Comparison of ENCODE assay signal across 1 cellular context in genomic region chr6:900716-901605, GRCh38.
TF ChIP-seq lines count a peak whose summit lies in the region.

No MANE protein-coding gene starts in this region.

TF ChIP-seq in HepG2, 621 proteins besides CTCF, POLR2A, EP300 and RAD21 (continued from another document and continues in another):
- TF ChIP-seq ZBTB10 (CRISPR knock-in tag; IDR thresholded peaks at IDR 0.05; ENCODE audit: borderline replicate concordance), result peak; percentile 66; the same call in 1 of the 2 replicates
- TF ChIP-seq, protein P1, sequence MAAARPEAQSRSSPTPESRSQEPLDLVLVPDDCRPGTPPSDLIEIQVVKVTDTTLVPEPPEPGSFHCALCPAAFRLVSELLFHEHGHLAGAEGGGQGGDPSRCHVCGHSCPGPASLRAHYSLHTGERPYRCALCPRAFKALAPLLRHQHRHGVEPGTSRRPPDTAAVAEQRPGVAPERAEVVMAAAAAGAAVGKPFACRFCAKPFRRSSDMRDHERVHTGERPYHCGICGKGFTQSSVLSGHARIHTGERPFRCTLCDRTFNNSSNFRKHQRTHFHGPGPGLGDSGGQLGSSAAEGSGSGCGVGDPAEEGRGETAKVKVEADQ (CRISPR knock-in tag; IDR thresholded peaks at IDR 0.05; ENCODE audit: borderline replicate concordance), result peak; percentile 34; the same call in 1 of the 2 replicates
- TF ChIP-seq POLR2G (IDR thresholded peaks at IDR 0.05; ENCODE audit: low read depth, low read length), result no peak
- TF ChIP-seq ZNF205 (CRISPR knock-in tag; IDR thresholded peaks at IDR 0.05), result no peak
- no peak for TF ChIP-seq PHF21A (CRISPR knock-in tag; IDR thresholded peaks at IDR 0.05)
- TF ChIP-seq ZNF570 (CRISPR knock-in tag; IDR thresholded peaks at IDR 0.05; ENCODE audit: borderline replicate concordance), result no peak
- TF ChIP-seq ZNF367 (CRISPR knock-in tag; IDR thresholded peaks at IDR 0.05; ENCODE audit: borderline replicate concordance), result no peak
- TF ChIP-seq RFX1 (IDR thresholded peaks at IDR 0.05), result no peak
- no peak for TF ChIP-seq ZNF468 (CRISPR knock-in tag; IDR thresholded peaks at IDR 0.05)
- no peak for TF ChIP-seq ZNF329 (CRISPR knock-in tag; IDR thresholded peaks at IDR 0.05; ENCODE audit: low read depth)
- TF ChIP-seq, protein P2, sequence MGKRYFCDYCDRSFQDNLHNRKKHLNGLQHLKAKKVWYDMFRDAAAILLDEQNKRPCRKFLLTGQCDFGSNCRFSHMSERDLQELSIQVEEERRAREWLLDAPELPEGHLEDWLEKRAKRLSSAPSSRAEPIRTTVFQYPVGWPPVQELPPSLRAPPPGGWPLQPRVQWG (CRISPR knock-in tag; IDR thresholded peaks at IDR 0.05; ENCODE audit: borderline replicate concordance, low read depth), result no peak
- no peak for TF ChIP-seq SNAI1 (CRISPR knock-in tag; IDR thresholded peaks at IDR 0.05; ENCODE audit: borderline replicate concordance)
- no peak for TF ChIP-seq ZNF747 (CRISPR knock-in tag; IDR thresholded peaks at IDR 0.05; ENCODE audit: borderline replicate concordance)
- TF ChIP-seq TRAFD1 (CRISPR knock-in tag; IDR thresholded peaks at IDR 0.05; ENCODE audit: borderline replicate concordance), result no peak
- no peak for TF ChIP-seq PHB2 (IDR thresholded peaks at IDR 0.05; ENCODE audit: partially characterized antibody)
- TF ChIP-seq SNAPC4 (CRISPR knock-in tag; IDR thresholded peaks at IDR 0.05), result no peak
- TF ChIP-seq JDP2 (CRISPR knock-in tag; IDR thresholded peaks at IDR 0.05; ENCODE audit: borderline replicate concordance), result no peak
- TF ChIP-seq ZNF292 (CRISPR knock-in tag; IDR thresholded peaks at IDR 0.05; ENCODE audit: borderline replicate concordance, low read depth), result 0 out of 2 replicates have a peak, but pooled peaks have one; percentile 42
- no peak for TF ChIP-seq ZNF256 (CRISPR knock-in tag; conservative IDR thresholded peaks at IDR 0.05)
- no peak for TF ChIP-seq RXRB (CRISPR knock-in tag; IDR thresholded peaks at IDR 0.05; ENCODE audit: borderline replicate concordance)
- TF ChIP-seq, protein P3, sequence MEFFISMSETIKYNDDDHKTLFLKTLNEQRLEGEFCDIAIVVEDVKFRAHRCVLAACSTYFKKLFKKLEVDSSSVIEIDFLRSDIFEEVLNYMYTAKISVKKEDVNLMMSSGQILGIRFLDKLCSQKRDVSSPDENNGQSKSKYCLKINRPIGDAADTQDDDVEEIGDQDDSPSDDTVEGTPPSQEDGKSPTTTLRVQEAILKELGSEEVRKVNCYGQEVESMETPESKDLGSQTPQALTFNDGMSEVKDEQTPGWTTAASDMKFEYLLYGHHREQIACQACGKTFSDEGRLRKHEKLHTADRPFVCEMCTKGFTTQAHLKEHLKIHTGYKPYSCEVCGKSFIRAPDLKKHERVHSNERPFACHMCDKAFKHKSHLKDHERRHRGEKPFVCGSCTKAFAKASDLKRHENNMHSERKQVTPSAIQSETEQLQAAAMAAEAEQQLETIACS (CRISPR knock-in tag; IDR thresholded peaks at IDR 0.05), result no peak
- TF ChIP-seq ZNF598 (CRISPR knock-in tag; IDR thresholded peaks at IDR 0.05; ENCODE audit: borderline replicate concordance), result 0 out of 2 replicates have a peak, but pooled peaks have one; percentile 45
- TF ChIP-seq ZNF362 (CRISPR knock-in tag; IDR thresholded peaks at IDR 0.05; ENCODE audit: borderline replicate concordance), result 0 out of 2 replicates have a peak, but pooled peaks have one; percentile 11
- TF ChIP-seq SNAPC2 (CRISPR knock-in tag; IDR thresholded peaks at IDR 0.05), result no peak
- TF ChIP-seq HDAC2 (CRISPR knock-in tag; IDR thresholded peaks at IDR 0.05), result peak; percentile 1; the same call in 1 of the 2 replicates
- no peak for TF ChIP-seq ATF2 (CRISPR knock-in tag; IDR thresholded peaks at IDR 0.05)
- no peak for TF ChIP-seq ARNTL (CRISPR knock-in tag; IDR thresholded peaks at IDR 0.05)
- no peak for TF ChIP-seq MXI1 (IDR thresholded peaks at IDR 0.05; ENCODE audit: borderline replicate concordance, low read depth, low read length)
- TF ChIP-seq, protein P4, sequence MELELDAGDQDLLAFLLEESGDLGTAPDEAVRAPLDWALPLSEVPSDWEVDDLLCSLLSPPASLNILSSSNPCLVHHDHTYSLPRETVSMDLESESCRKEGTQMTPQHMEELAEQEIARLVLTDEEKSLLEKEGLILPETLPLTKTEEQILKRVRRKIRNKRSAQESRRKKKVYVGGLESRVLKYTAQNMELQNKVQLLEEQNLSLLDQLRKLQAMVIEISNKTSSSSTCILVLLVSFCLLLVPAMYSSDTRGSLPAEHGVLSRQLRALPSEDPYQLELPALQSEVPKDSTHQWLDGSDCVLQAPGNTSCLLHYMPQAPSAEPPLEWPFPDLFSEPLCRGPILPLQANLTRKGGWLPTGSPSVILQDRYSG (CRISPR knock-in tag; IDR thresholded peaks at IDR 0.05), result peak; percentile 34; the same call in 1 of the 2 replicates
- TF ChIP-seq FOXA3 (CRISPR knock-in tag; IDR thresholded peaks at IDR 0.05), result peak; percentile 86
- no peak for TF ChIP-seq REXO4 (CRISPR knock-in tag; IDR thresholded peaks at IDR 0.05; ENCODE audit: borderline replicate concordance)
- TF ChIP-seq ZBTB3 (CRISPR knock-in tag; IDR thresholded peaks at IDR 0.05; ENCODE audit: borderline replicate concordance, low read depth), result 0 out of 2 replicates have a peak, but pooled peaks have one; percentile 59
- no peak for TF ChIP-seq ZNF441 (CRISPR knock-in tag; IDR thresholded peaks at IDR 0.05; ENCODE audit: borderline replicate concordance)
- TF ChIP-seq ZNF557 (CRISPR knock-in tag; IDR thresholded peaks at IDR 0.05), result no peak
- no peak for TF ChIP-seq KDM4B (CRISPR knock-in tag; IDR thresholded peaks at IDR 0.05)
- no peak for TF ChIP-seq ZNF484 (CRISPR knock-in tag; IDR thresholded peaks at IDR 0.05; ENCODE audit: borderline replicate concordance, low read depth)
- TF ChIP-seq PHF5A (CRISPR knock-in tag; IDR thresholded peaks at IDR 0.05; ENCODE audit: low read depth, unreplicated experiment), result no peak
- no peak for TF ChIP-seq BORCS8-MEF2B (CRISPR knock-in tag; IDR thresholded peaks at IDR 0.05)
- no peak for TF ChIP-seq ZNF616 (CRISPR knock-in tag; IDR thresholded peaks at IDR 0.05; ENCODE audit: low read depth)
- no peak for TF ChIP-seq ZNF773 (CRISPR knock-in tag; IDR thresholded peaks at IDR 0.05; ENCODE audit: borderline replicate concordance)
- TF ChIP-seq, protein P5, sequence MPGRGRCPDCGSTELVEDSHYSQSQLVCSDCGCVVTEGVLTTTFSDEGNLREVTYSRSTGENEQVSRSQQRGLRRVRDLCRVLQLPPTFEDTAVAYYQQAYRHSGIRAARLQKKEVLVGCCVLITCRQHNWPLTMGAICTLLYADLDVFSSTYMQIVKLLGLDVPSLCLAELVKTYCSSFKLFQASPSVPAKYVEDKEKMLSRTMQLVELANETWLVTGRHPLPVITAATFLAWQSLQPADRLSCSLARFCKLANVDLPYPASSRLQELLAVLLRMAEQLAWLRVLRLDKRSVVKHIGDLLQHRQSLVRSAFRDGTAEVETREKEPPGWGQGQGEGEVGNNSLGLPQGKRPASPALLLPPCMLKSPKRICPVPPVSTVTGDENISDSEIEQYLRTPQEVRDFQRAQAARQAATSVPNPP (CRISPR knock-in tag; IDR thresholded peaks at IDR 0.05), result peak; percentile 36; the same call in 1 of the 2 replicates
- peak; percentile 76 for TF ChIP-seq CEBPG (CRISPR knock-in tag; IDR thresholded peaks at IDR 0.05)
- TF ChIP-seq HES4 (CRISPR knock-in tag; IDR thresholded peaks at IDR 0.05; ENCODE audit: borderline replicate concordance), result no peak
- TF ChIP-seq SMARCE1 (IDR thresholded peaks at IDR 0.05; ENCODE audit: borderline replicate concordance), result no peak
- TF ChIP-seq HOXA9 (CRISPR knock-in tag; IDR thresholded peaks at IDR 0.05; ENCODE audit: borderline replicate concordance), result no peak
- no peak for TF ChIP-seq PITX1 (CRISPR knock-in tag; IDR thresholded peaks at IDR 0.05)
- no peak for TF ChIP-seq ZNF260 (CRISPR knock-in tag; IDR thresholded peaks at IDR 0.05; ENCODE audit: borderline replicate concordance, low read depth)
- no peak for TF ChIP-seq ELF1 (CRISPR knock-in tag; IDR thresholded peaks at IDR 0.05)
- TF ChIP-seq ZMYM2 (CRISPR knock-in tag; IDR thresholded peaks at IDR 0.05), result peak; percentile 71
- no peak for TF ChIP-seq ZNF530 (CRISPR knock-in tag; IDR thresholded peaks at IDR 0.05; ENCODE audit: low read depth)
- TF ChIP-seq ZNF7 (CRISPR knock-in tag; IDR thresholded peaks at IDR 0.05), result no peak
- no peak for TF ChIP-seq SIN3B (IDR thresholded peaks at IDR 0.05; ENCODE audit: low read length)
- no peak for TF ChIP-seq ZFP36L1 (CRISPR knock-in tag; IDR thresholded peaks at IDR 0.05)
- no peak for TF ChIP-seq HCFC1 (IDR thresholded peaks at IDR 0.05; ENCODE audit: low read depth, low read length)
- no peak for TF ChIP-seq ZNF782 (CRISPR knock-in tag; IDR thresholded peaks at IDR 0.05; ENCODE audit: borderline replicate concordance)
